ENCODE assay signal across 18 cellular contexts in genomic region chr3:13539671-13540070, GRCh38. TPM values are rescaled to one million over a fixed set of nuclear protein-coding genes. Genes with fewer than 3 reads are reported as not detected.
A peak's percentile ranks its signal among the peaks of the same experiment; 100 is the strongest.
DNase-seq lines count a peak whose midpoint lies in the region; TF ChIP-seq lines count a peak whose summit lies in the region.
"Had no signal": no experiment of that assay in that cellular context is flagged by ENCODE, and none has a peak within 500 bp of the region (broad histone marks: within the 10 kb centered on the region; RNA-seq: fewer than 3 reads in every experiment).

No MANE protein-coding gene starts in this region.

- H3K27me3 ChIP-seq in CD4-positive, alpha-beta memory T cell (ENCODE audit: insufficient read depth, low read length) = no peaks in the 10 kb centered on the region

- H3K9me3 Mint-ChIP-seq in Calu3 (ENCODE audit: low read depth, unreplicated experiment) (peaks cover 4% of the 10 kb centered on the region), osteocyte (ENCODE audit: unreplicated experiment) (no peaks in the 10 kb centered on the region)
- peaks cover 0 to 18% (median 11%) of the 10 kb centered on the region in 8 donors for H3K9me3 Mint-ChIP-seq in CD4-positive, alpha-beta memory T cell
- H3K9me3 Mint-ChIP-seq: natural killer cell treated with Interleukin-12 subunit alpha and Interleukin-12 subunit beta and Interleukin-15 and Interleukin-18, amount 100 ng/mL, for 72 hours had no signal

- no TSS peak for BruUV-seq in Calu3 (replicated peaks; lab: Mats Ljungman, UMichigan)

- TF ChIP-seq CTCF in Calu3 (IDR thresholded peaks at IDR 0.05; ENCODE audit: unreplicated experiment) = no peak
- TF ChIP-seq CTCF in osteocyte (IDR thresholded peaks at IDR 0.05) = no peak

- H3K36me3 Mint-ChIP-seq in Calu3 (ENCODE audit: insufficient read depth, unreplicated experiment) (peaks cover 17% of the 10 kb centered on the region), osteocyte (ENCODE audit: unreplicated experiment) (peaks cover 3% of the 10 kb centered on the region)
- no peaks in the 10 kb centered on the region for H3K36me3 Mint-ChIP-seq in CD4-positive, alpha-beta memory T cell
- H3K36me3 Mint-ChIP-seq: activated naive CD4-positive, alpha-beta T cell treated with anti-CD3 and anti-CD28 coated beads, Interleukin-2, amount 10 ng/mL, durations not matched to agents 7 days and 5 days; CD4-positive, CD25-positive, alpha-beta regulatory T cell; natural killer cell treated with Interleukin-12 subunit alpha and Interleukin-12 subunit beta and Interleukin-15 and Interleukin-18, amount 100 ng/mL, for 72 hours had no signal

- no peak overlapping the region for H3K4me3 ChIP-seq in CD4-positive, alpha-beta memory T cell (ENCODE audit: low read length in 2 of 2)

- H3K9me3 ChIP-seq in CD4-positive, alpha-beta memory T cell (ENCODE audit: control insufficient read depth in 1 of 2, low read length in 2 of 2) = peaks cover 0 to 6% of the 10 kb centered on the region in 2 donors

- H3K27ac ChIP-seq in CD4-positive, alpha-beta memory T cell (ENCODE audit: low read depth, low read length) = no peak overlapping the region

- no peaks in the 10 kb centered on the region for H3K27me3 Mint-ChIP-seq in Calu3 (ENCODE audit: unreplicated experiment)
- H3K27me3 Mint-ChIP-seq in osteocyte (ENCODE audit: unreplicated experiment) = no peaks in the 10 kb centered on the region
- peaks cover 9 to 28% of the 10 kb centered on the region in 2 donors for H3K27me3 Mint-ChIP-seq in CD4-positive, alpha-beta memory T cell

- H3K27ac Mint-ChIP-seq in Calu3 (ENCODE audit: unreplicated experiment) (peak overlapping the region; percentile 92), osteocyte (ENCODE audit: unreplicated experiment) (peak overlapping the region; percentile 97)
- no peak overlapping the region for H3K27ac Mint-ChIP-seq in CD4-positive, alpha-beta memory T cell
- H3K27ac Mint-ChIP-seq: activated naive CD4-positive, alpha-beta T cell treated with anti-CD3 and anti-CD28 coated beads, Interleukin-2, amount 10 ng/mL, durations not matched to agents 7 days and 5 days; CD4-positive, CD25-positive, alpha-beta regulatory T cell; natural killer cell treated with Interleukin-12 subunit alpha and Interleukin-12 subunit beta and Interleukin-15 and Interleukin-18, amount 100 ng/mL, for 72 hours had no signal

- H3K4me1 Mint-ChIP-seq in Calu3 (ENCODE audit: low read depth, unreplicated experiment) (peaks cover 35% of the 10 kb centered on the region), osteocyte (ENCODE audit: unreplicated experiment) (peaks cover 91% of the 10 kb centered on the region)
- H3K4me1 Mint-ChIP-seq in CD4-positive, alpha-beta memory T cell = peaks cover 5 to 15% (median 9%) of the 10 kb centered on the region in 4 donors

- no peaks in the 10 kb centered on the region for H3K36me3 ChIP-seq in CD4-positive, alpha-beta memory T cell (ENCODE audit: insufficient read depth, low read length)

- CTCF ChIA-PET in Calu3 (lab: Charles Lee) = interaction anchor here (0.6 kb wide), 1 partner anchor 691 kb away, joined by 4 read pairs; no protein-coding TSS in a partner anchor
- CTCF ChIA-PET in CD4-positive, alpha-beta memory T cell (lab: Charles Lee; ENCODE audit: partially characterized antibody) = interaction anchor here (1.3 kb wide), 1 partner anchor 111 kb away, joined by 3 read pairs; no protein-coding TSS in a partner anchor

- POLR2A ChIA-PET in CD4-positive, alpha-beta memory T cell (lab: Charles Lee; ENCODE audit: partially characterized antibody) = no interaction called here

- H3K4me3 Mint-ChIP-seq in Calu3 (ENCODE audit: low read depth, unreplicated experiment) (no peak overlapping the region), osteocyte (ENCODE audit: unreplicated experiment) (no peak overlapping the region)
- H3K4me3 Mint-ChIP-seq in CD4-positive, alpha-beta memory T cell = no peak overlapping the region
- H3K4me3 Mint-ChIP-seq: activated naive CD4-positive, alpha-beta T cell treated with anti-CD3 and anti-CD28 coated beads, Interleukin-2, amount 10 ng/mL, durations not matched to agents 7 days and 5 days; activated T-cell treated with anti-CD3 and anti-CD28 coated beads, Interleukin-2, amount 50 U/mL, for 4 hours; CD4-positive, CD25-positive, alpha-beta regulatory T cell; natural killer cell treated with Interleukin-12 subunit alpha and Interleukin-12 subunit beta and Interleukin-15 and Interleukin-18, amount 100 ng/mL, for 72 hours had no signal

- no peak for DNase-seq in Calu3
- peak; percentile 52 for DNase-seq in M059J (ENCODE audit: low read depth)
- DNase-seq in cerebellar nuclear complex (lab: John Stamatoyannopoulos, UW) = peak; percentile 58 to 80
- no peak for DNase-seq in osteocyte (ENCODE audit: extremely low spot score, unreplicated experiment)
- no peak for DNase-seq in H4 (ENCODE audit: low spot score)
- DNase-seq in glomerular visceral epithelial cell (ENCODE audit: extremely low spot score) = no peak
- no peak for DNase-seq in CD4-positive, alpha-beta memory T cell
- DNase-seq in stimulated activated CD8-positive, alpha-beta memory T cell treated with anti-CD3 and anti-CD28 coated beads, Interleukin-4, amount 100 ng/mL, for 48 hours = no peak
- DNase-seq: activated naive CD4-positive, alpha-beta T cell treated with anti-CD3 and anti-CD28 coated beads, Interleukin-2, amount 10 ng/mL, durations not matched to agents 7 days and 5 days; activated T-cell treated with anti-CD3 and anti-CD28 coated beads, Interleukin-2, amount 50 U/mL, for 4 hours; CD4-positive, CD25-positive, alpha-beta regulatory T cell; DMS53; NCI-H1436; NCI-H2171 treated with DMSO at 0.1 percent for 48 hours; NCI-H774; small intestine; T-helper 9 cell had no signal

- peaks cover 6% of the 10 kb centered on the region for H3K4me1 ChIP-seq in CD4-positive, alpha-beta memory T cell (ENCODE audit: insufficient read depth, low read length)

- intact Hi-C loops in Calu3 (cut with micrococcal nuclease; ENCODE audit: unreplicated experiment) = loop anchor here (2.0 kb wide), 1 partner anchor 15 kb away; no protein-coding TSS in a partner anchor
- intact Hi-C loops in CD4-positive, alpha-beta memory T cell (cut with micrococcal nuclease) = no loop called here

RNA-seq across cellular contexts. Expression of gene FBLN2, which starts 9.3 kb away (rescaled TPM):
- total RNA-seq in Calu3 (2022) = not detected in 2 replicates
- 0.30 and 1.2 TPM in 2 replicates for total RNA-seq in M059J (2014; rRNA removed; shearing (Covaris generic))
- 215 and 251 TPM in 2 replicates for total RNA-seq in osteocyte
- not detected in 2 replicates for total RNA-seq in H4 (2014; rRNA removed; shearing (Covaris generic))
- not detected for total RNA-seq in CD4-positive, alpha-beta memory T cell
- not detected for polyA plus RNA-seq in CD4-positive, alpha-beta memory T cell
- total RNA-seq: CD4-positive, CD25-positive, alpha-beta regulatory T cell; natural killer cell treated with Interleukin-12 subunit alpha and Interleukin-12 subunit beta and Interleukin-15 and Interleukin-18, amount 100 ng/mL, for 72 hours had no signal
- polyA plus RNA-seq: CD4-positive, CD25-positive, alpha-beta regulatory T cell had no signal

RNA-seq across cellular contexts. Expression of gene HDAC11, which starts 59.6 kb away (rescaled TPM):
- total RNA-seq in Calu3 (2022) (11.8 and 16.5 TPM in 2 replicates), osteocyte (11.9 and 13.7 TPM in 2 replicates)
- 4.6 and 5.5 TPM in 2 replicates for total RNA-seq in M059J (2014; rRNA removed; shearing (Covaris generic))
- 6.0 and 9.4 TPM in 2 replicates for total RNA-seq in H4 (2014; rRNA removed; shearing (Covaris generic))
- total RNA-seq in CD4-positive, alpha-beta memory T cell = 1 to 10 TPM; 7.1 to 7.6 TPM
- polyA plus RNA-seq in CD4-positive, alpha-beta memory T cell = 1 to 10 TPM; 5.0 to 8.8 TPM

Comparison
In these comparisons a context has a peak if more than half of its experiments do, and no peak if none do; other contexts are left out.
1. DNase-seq: peak in M059J (single experiment) and cerebellar nuclear complex (2 of 2); none in Calu3 (single experiment), osteocyte (single experiment), H4 (single experiment), glomerular visceral epithelial cell (single experiment), CD4-positive, alpha-beta memory T cell (0 of 5) and stimulated activated CD8-positive, alpha-beta memory T cell treated with anti-CD3 and anti-CD28 coated beads, Interleukin-4, amount 100 ng/mL, for 48 hours (single experiment).
2. H3K27ac Mint-ChIP-seq: peak in Calu3 (single experiment) and osteocyte (single experiment); none in CD4-positive, alpha-beta memory T cell (0 of 7).
3. RNA of gene FBLN2, which starts 9.3 kb away (total RNA-seq): 215 to 251 TPM in osteocyte; 0.30 to 1.2 TPM in M059J, not detected in Calu3, not detected in H4 and not detected in CD4-positive, alpha-beta memory T cell; every median in the first group is over 10 times any median in the second.